Comparison of ENCODE assay signal across 19 cellular contexts in the genomic region with DNA sequence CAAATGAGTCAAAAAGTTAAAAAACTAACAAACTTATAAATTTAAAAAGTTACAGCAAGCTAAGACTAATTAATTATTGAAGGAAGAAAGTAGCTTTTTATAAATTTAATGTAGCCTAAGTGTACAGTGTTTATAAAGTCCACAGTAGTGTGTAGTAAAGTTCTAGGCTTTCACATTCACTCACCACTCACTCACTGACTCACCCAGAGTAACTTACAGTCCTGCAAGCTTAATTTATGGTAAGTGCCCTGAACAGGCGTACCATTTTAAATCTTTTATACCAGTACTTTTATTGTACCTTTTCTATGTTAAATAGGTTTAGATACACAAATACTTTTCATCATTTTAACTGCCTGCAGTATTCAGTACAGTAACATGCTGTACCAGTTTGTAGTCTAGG.
A peak's percentile ranks its signal among the peaks of the same experiment; 100 is the strongest.
DNase-seq lines count a peak whose midpoint lies in the region; ATAC-seq, FAIRE-seq and TF ChIP-seq lines count a peak whose summit lies in the region.
"Had no signal": no experiment of that assay in that cellular context is flagged by ENCODE, and none has a peak within 500 bp of the region (broad histone marks: within the 10 kb centered on the region; RNA-seq: fewer than 3 reads in every experiment).

No MANE protein-coding gene starts in this region.

- H3K79me2 ChIP-seq in SK-N-SH (ENCODE audit: insufficient read depth) = no peaks in the 10 kb centered on the region

- no peaks in the 10 kb centered on the region for H4K20me1 ChIP-seq in SK-N-SH (ENCODE audit: insufficient read depth)

- TF ChIP-seq EP300 in SK-N-SH (IDR thresholded peaks at IDR 0.05; ENCODE audit: borderline replicate concordance in 1 of 2, low read depth in 1 of 2, low read length in 1 of 2) = no peak

- no peaks in the 10 kb centered on the region for H3K36me3 ChIP-seq in SK-N-SH (replicated peaks in 1 of 2; ENCODE audit: control insufficient read depth in 1 of 2, insufficient read depth in 2 of 2, low read length in 1 of 2)
- H3K36me3 ChIP-seq in bronchial epithelial cell (ENCODE audit: control insufficient read depth, insufficient read depth, low read length) = no peaks in the 10 kb centered on the region
- H3K36me3 ChIP-seq: HAP-1 had no signal

- no peak for TF ChIP-seq RAD21 in SK-N-SH (IDR thresholded peaks at IDR 0.05; ENCODE audit: low read length)

- H3K4me2 ChIP-seq in SK-N-SH = no peak overlapping the region
- H3K4me2 ChIP-seq: A549 had no signal

- H3K4me1 ChIP-seq in SK-N-SH (ENCODE audit: control insufficient read depth in 1 of 2, insufficient read depth in 2 of 2, low read depth in 1 of 2, low read length in 1 of 2) = no peaks in the 10 kb centered on the region; a peak in 1 of 4 replicates
- H3K4me1 ChIP-seq: A549, Caco-2, HAP-1 had no signal

- no peak for TF ChIP-seq CTCF in SK-N-SH (IDR thresholded peaks at IDR 0.05)
- no peak for TF ChIP-seq CTCF in bronchial epithelial cell (IDR thresholded peaks at IDR 0.05; ENCODE audit: insufficient read depth, low read length, severe bottlenecking)

- no peak overlapping the region for H3K27ac ChIP-seq in SK-N-SH (ENCODE audit: low read depth in 2 of 2, low read length in 1 of 2)
- H3K27ac ChIP-seq: 22Rv1, A549, C4-2B, GM23248 had no signal

- CTCF ChIA-PET in SK-N-SH (lab: Yijun Ruan, JAX) = no interaction called here

- POLR2A ChIA-PET in SK-N-SH (lab: Yijun Ruan, JAX) = no interaction called here

- H3K9me3 ChIP-seq in SK-N-SH = no peaks in the 10 kb centered on the region
- H3K9me3 ChIP-seq: A549, Caco-2, HAP-1 had no signal

- ATAC-seq in SK-N-SH treated with all-trans-retinoic acid at 6 μM for 48 hours = no peak
- ATAC-seq: A549 had no signal

- WGBS in SK-N-SH (ENCODE audit: low lambda C conversion rate) = 53% methylated on average over 1 of the region's 1 CpG

- H3K4me3 ChIP-seq in SK-N-SH (ENCODE audit: low read depth in 2 of 2, low read length in 1 of 2) (no peak overlapping the region), bronchial epithelial cell (ENCODE audit: low read depth, low read length) (no peak overlapping the region)
- H3K4me3 ChIP-seq: A549, GM23248, HAP-1 had no signal

- DNase-seq in SK-N-SH (no peak), bronchial epithelial cell (ENCODE audit: low read depth) (peak; percentile 42), NAMALWA (ENCODE audit: low spot score) (no peak), iPS-NIHi7 (ENCODE audit: extremely low spot score) (no peak), NCI-H1694 (lab: John Stamatoyannopoulos, UW) (no peak)
- no peak for DNase-seq in activated CD4-positive, CD25-positive, alpha-beta regulatory T cell (lab: John Stamatoyannopoulos, UW)
- DNase-seq: AML-193; Caco-2; CD4-positive, alpha-beta T cell; GM23248 had no signal

- no peak overlapping the region for H2AFZ ChIP-seq in SK-N-SH (ENCODE audit: low read depth)
- H2AFZ ChIP-seq: GM23248 had no signal

- H3K27me3 ChIP-seq in SK-N-SH (ENCODE audit: insufficient read depth) = no peaks in the 10 kb centered on the region
- no peaks in the 10 kb centered on the region for H3K27me3 ChIP-seq in bronchial epithelial cell (ENCODE audit: control insufficient read depth, insufficient read depth, low read length)

- H3K9ac ChIP-seq in SK-N-SH = no peak overlapping the region
- H3K9ac ChIP-seq: GM23248 had no signal

- FAIRE-seq in bronchial epithelial cell (lab: Jason Lieb, UNC) (no peak), islet of Langerhans (lab: Jason Lieb, UNC) (peak; percentile 47)
- FAIRE-seq: A549, D721Med, G401.6, GM12891 had no signal

- no peaks in the 10 kb centered on the region for H3F3A ChIP-seq in SK-N-SH (replicated peaks; ENCODE audit: insufficient read depth)

- H3K9me2 ChIP-seq in SK-N-SH = no peaks in the 10 kb centered on the region

TF ChIP-seq in SK-N-SH treated with all-trans-retinoic acid at 6 μM for 48 hours, 23 proteins besides CTCF, POLR2A, EP300 and RAD21:
- TF ChIP-seq ZNF8 (CRISPR knock-in tag; IDR thresholded peaks at IDR 0.05) = peak; percentile 45; the same call in 1 of the 2 replicates
- TF ChIP-seq ESRRG (CRISPR knock-in tag; IDR thresholded peaks at IDR 0.05) = no peak

TF ChIP-seq in SK-N-SH, 30 proteins besides CTCF, POLR2A, EP300 and RAD21:
- TF ChIP-seq EZH2phosphoT487 (IDR thresholded peaks at IDR 0.05; ENCODE audit: borderline replicate concordance, low read depth) = no peak
- TF ChIP-seq RXRA (IDR thresholded peaks at IDR 0.05; ENCODE audit: borderline replicate concordance, low read depth) = no peak
- no peak for TF ChIP-seq NRF1 (IDR thresholded peaks at IDR 0.05; ENCODE audit: low read depth, low read length)
- no peak for TF ChIP-seq SMC3 (IDR thresholded peaks at IDR 0.05; ENCODE audit: low read depth, low read length)
- TF ChIP-seq RCOR1 (IDR thresholded peaks at IDR 0.05; ENCODE audit: low read length) = no peak
- no peak for TF ChIP-seq NFIC (IDR thresholded peaks at IDR 0.05; ENCODE audit: borderline replicate concordance)
- TF ChIP-seq, protein P1, sequence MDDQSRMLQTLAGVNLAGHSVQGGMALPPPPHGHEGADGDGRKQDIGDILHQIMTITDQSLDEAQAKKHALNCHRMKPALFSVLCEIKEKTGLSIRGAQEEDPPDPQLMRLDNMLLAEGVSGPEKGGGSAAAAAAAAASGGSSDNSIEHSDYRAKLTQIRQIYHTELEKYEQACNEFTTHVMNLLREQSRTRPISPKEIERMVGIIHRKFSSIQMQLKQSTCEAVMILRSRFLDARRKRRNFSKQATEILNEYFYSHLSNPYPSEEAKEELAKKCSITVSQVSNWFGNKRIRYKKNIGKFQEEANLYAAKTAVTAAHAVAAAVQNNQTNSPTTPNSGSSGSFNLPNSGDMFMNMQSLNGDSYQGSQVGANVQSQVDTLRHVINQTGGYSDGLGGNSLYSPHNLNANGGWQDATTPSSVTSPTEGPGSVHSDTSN (IDR thresholded peaks at IDR 0.05) = no peak
- no peak for TF ChIP-seq RFX5 (IDR thresholded peaks at IDR 0.05; ENCODE audit: low read length)
- TF ChIP-seq CHD2 (IDR thresholded peaks at IDR 0.05; ENCODE audit: low read length, partially characterized antibody) = no peak
- TF ChIP-seq, protein P2, sequence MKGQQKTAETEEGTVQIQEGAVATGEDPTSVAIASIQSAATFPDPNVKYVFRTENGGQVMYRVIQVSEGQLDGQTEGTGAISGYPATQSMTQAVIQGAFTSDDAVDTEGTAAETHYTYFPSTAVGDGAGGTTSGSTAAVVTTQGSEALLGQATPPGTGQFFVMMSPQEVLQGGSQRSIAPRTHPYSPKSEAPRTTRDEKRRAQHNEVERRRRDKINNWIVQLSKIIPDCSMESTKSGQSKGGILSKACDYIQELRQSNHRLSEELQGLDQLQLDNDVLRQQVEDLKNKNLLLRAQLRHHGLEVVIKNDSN (IDR thresholded peaks at IDR 0.05; ENCODE audit: borderline replicate concordance, low read depth) = no peak
- TF ChIP-seq TAF1 (IDR thresholded peaks at IDR 0.05; ENCODE audit: borderline replicate concordance, low read depth, low read length) = no peak
- TF ChIP-seq GATA2 (CRISPR knock-in tag; IDR thresholded peaks at IDR 0.05) = no peak
